8 cellular contexts compared by ENCODE assay signal in the genomic region with DNA sequence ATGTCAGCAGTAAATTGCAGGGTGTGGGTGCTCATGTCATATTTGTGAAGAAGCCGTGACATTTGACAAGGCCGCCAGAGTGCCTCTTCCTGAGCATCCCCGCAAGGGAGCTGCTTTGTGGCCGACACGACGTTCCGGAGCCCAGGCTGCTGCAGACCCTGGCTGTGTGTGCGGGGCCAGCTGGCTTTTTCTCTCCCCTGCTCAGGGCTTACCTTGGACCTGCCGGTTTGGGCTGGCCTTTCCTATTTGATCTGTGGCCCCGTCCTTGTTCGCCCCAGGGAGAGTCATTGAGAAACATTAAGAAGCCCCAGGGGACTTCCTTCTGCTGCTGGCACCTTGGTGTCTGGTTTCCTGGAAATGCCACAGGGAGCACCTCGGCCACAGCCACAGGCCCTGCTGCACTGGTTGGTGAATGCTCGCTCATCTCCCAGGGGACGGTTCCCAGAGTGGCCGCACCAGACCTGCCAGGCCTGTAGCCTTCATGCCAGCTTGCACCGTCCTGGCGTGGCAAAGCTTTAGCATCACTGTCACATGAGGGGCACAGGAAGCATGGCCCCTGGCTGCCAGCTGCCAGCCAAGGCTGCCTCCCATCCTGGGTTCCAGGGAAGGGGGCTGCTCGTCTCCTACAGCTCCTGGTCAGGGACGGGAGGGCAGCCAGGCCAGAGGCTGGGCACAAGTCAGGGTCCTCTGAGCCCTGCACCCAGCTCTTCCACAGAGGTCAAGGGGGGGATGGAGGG. TPM values are rescaled to one million over a fixed set of nuclear protein-coding genes. Genes with fewer than 3 reads are reported as not detected.
DNase-seq lines count a peak whose midpoint lies in the region; ATAC-seq and TF ChIP-seq lines count a peak whose summit lies in the region.

No MANE protein-coding gene starts in this region.

- DNase-seq in HL-60 (ENCODE audit: low read depth in 1 of 2, low spot score in 1 of 2) (peak; percentile 73 to 93), UCSD-AML1 (lab: John Stamatoyannopoulos, UW; ENCODE audit: unreplicated experiment) (peak; percentile 67), esophagus squamous epithelium (lab: John Stamatoyannopoulos, UW) (no peak), NCI-H2029 treated with DMSO at 0.1 percent for 48 hours (lab: John Stamatoyannopoulos, UW) (no peak), smooth muscle cell (lab: John Stamatoyannopoulos, UW; ENCODE audit: unreplicated experiment) (no peak), HPDE6-E6E7 (ENCODE audit: extremely low spot score) (no peak)
- peak; percentile 68 to 75 for DNase-seq in stimulated activated CD8-positive, alpha-beta memory T cell treated with anti-CD3 and anti-CD28 coated beads, Interleukin-15, amount 100 ng/mL, for 48 hours (ENCODE audit: low read depth in 2 of 2)

- peaks cover 8 to 60% (median 15%) of the 10 kb centered on the region in 3 donors for H3K36me3 ChIP-seq in esophagus squamous epithelium
- no peaks in the 10 kb centered on the region for H3K36me3 ChIP-seq in smooth muscle cell (ENCODE audit: low read depth)

- peaks cover 92% of the 10 kb centered on the region for H4K20me1 ChIP-seq in smooth muscle cell (ENCODE audit: low read depth)

- H3K4me2 ChIP-seq in smooth muscle cell: no peak overlapping the region

- H3K27me3 ChIP-seq in HL-60 (ENCODE audit: insufficient read depth, poor library complexity, severe bottlenecking) (no peaks in the 10 kb centered on the region), esophagus squamous epithelium (no peaks in the 10 kb centered on the region), smooth muscle cell (ENCODE audit: low read depth) (no peaks in the 10 kb centered on the region)

- TF ChIP-seq CTCF in HL-60 (IDR thresholded peaks at IDR 0.05; ENCODE audit: insufficient read depth, low read length) (no peak), esophagus squamous epithelium (IDR thresholded peaks at IDR 0.05) (no peak), smooth muscle cell (IDR thresholded peaks at IDR 0.05; ENCODE audit: borderline replicate concordance, insufficient read depth, poor library complexity, severe bottlenecking) (no peak)

- peak overlapping the region; percentile 100 for H3K27ac ChIP-seq in HL-60 (replicated peaks)
- peak overlapping the region; percentile 25 to 98 (median 95) for H3K27ac ChIP-seq in esophagus squamous epithelium
- H3K27ac ChIP-seq in smooth muscle cell (ENCODE audit: low read depth): no peak overlapping the region

- H3K9me3 ChIP-seq in esophagus squamous epithelium: no peaks in the 10 kb centered on the region
- no peaks in the 10 kb centered on the region for H3K9me3 ChIP-seq in smooth muscle cell (replicated peaks; ENCODE audit: low read depth)

- peak overlapping the region; percentile 67 for H3K4me3 ChIP-seq in HL-60 (replicated peaks; ENCODE audit: insufficient read depth, low read length)
- H3K4me3 ChIP-seq in esophagus squamous epithelium: peak overlapping the region in 2 of 4 donors; percentile 96 to 99
- no peak overlapping the region for H3K4me3 ChIP-seq in smooth muscle cell

- TF ChIP-seq POLR2A in esophagus squamous epithelium (IDR thresholded peaks at IDR 0.05): no peak

- H3K4me1 ChIP-seq in esophagus squamous epithelium (peaks cover 93 to 99% (median 95%) of the 10 kb centered on the region in 3 donors), smooth muscle cell (ENCODE audit: low read depth) (peaks cover 30% of the 10 kb centered on the region)

- H3F3A ChIP-seq in smooth muscle cell (ENCODE audit: low read depth): no peaks in the 10 kb centered on the region

- WGBS in esophagus squamous epithelium, 2 donors: 67% methylated on average over 2 to 8 of the region's 19 CpGs
- WGBS in smooth muscle cell (ENCODE audit: low lambda C conversion rate): 89% methylated on average over 19 of the region's 19 CpGs

- H3K79me2 ChIP-seq in smooth muscle cell (ENCODE audit: low read depth): peaks cover 97% of the 10 kb centered on the region

- intact Hi-C loops in esophagus squamous epithelium (cut with DNase I): no loop called here

- no peak overlapping the region for H3K9ac ChIP-seq in smooth muscle cell (ENCODE audit: low read depth)

- ATAC-seq in HG03342 (IDR thresholded peaks at IDR 0.05; ENCODE audit: unreplicated experiment): no peak

- H2AFZ ChIP-seq in smooth muscle cell (ENCODE audit: low read depth): no peak overlapping the region

RNA-seq across cellular contexts. Expression of a gene that starts 5.4 kb away (rescaled TPM):
- 10 to 100 TPM; 54.1 to 93.2 (median 68.5) TPM for total RNA-seq in esophagus squamous epithelium
- 18.5 and 22.2 TPM in 2 replicates for total RNA-seq in smooth muscle cell
- 38.9 and 42.5 TPM in 2 replicates for polyA plus RNA-seq in smooth muscle cell

RNA-seq across cellular contexts. Expression of a gene that starts 17.4 kb away (rescaled TPM):
- 10 to 100 TPM; 27.4 to 50.6 (median 41.6) TPM for total RNA-seq in esophagus squamous epithelium
- total RNA-seq in smooth muscle cell: 29.3 and 34.7 TPM in 2 replicates
- polyA plus RNA-seq in smooth muscle cell: 52.0 and 63.2 TPM in 2 replicates

RNA-seq across cellular contexts. Expression of a gene that starts 31.6 kb away (rescaled TPM):
- total RNA-seq in esophagus squamous epithelium (10 to 100 TPM; 51.4 to 78.4 (median 64.8) TPM), smooth muscle cell (14.9 and 23.9 TPM in 2 replicates)
- polyA plus RNA-seq in smooth muscle cell: 29.3 and 47.5 TPM in 2 replicates

Comparison
In these comparisons a context has a peak if more than half of its experiments do, and no peak if none do; other contexts are left out.
1. DNase-seq: peak in HL-60 (2 of 2), UCSD-AML1 (single experiment) and stimulated activated CD8-positive, alpha-beta memory T cell treated with anti-CD3 and anti-CD28 coated beads, Interleukin-15, amount 100 ng/mL, for 48 hours (2 of 2); none in esophagus squamous epithelium (single experiment), NCI-H2029 treated with DMSO at 0.1 percent for 48 hours (single experiment), smooth muscle cell (single experiment) and HPDE6-E6E7 (single experiment).